In genomic region chr2:171579481-171579880, GRCh38 we compare ENCODE assay signal across 18 cellular contexts.
"Had no signal": no experiment of that assay in that cellular context is flagged by ENCODE, and none has a peak within 500 bp of the region (broad histone marks: within the 10 kb centered on the region; RNA-seq: fewer than 3 reads in every experiment).

No MANE protein-coding gene starts in this region.

- H3K27me3 Mint-ChIP-seq: activated naive CD8-positive, alpha-beta T cell had no signal

- H3K27ac Mint-ChIP-seq: activated naive CD8-positive, alpha-beta T cell; activated T-cell treated with anti-CD3 and anti-CD28 coated beads, Interleukin-2, amount 50 U/mL, for 72 hours; stimulated activated naive CD8-positive, alpha-beta T cell treated with anti-CD3 and anti-CD28 coated beads, Interleukin-15, Interleukin-2, amounts not matched to agents 100 ng/mL and 50 ng/mL, for 24 hours had no signal

- DNase-seq: activated CD4-positive, alpha-beta T cell treated with anti-CD3 and anti-CD28 coated beads for 4 hours; activated CD8-positive, alpha-beta memory T cell treated with anti-CD3 and anti-CD28 coated beads, Interleukin-2, amount 50 U/mL, for 48 hours; activated gamma-delta T cell treated with Interleukin-2 at 50 U/mL for 16 hours; activated T-cell treated with anti-CD3 and anti-CD28 coated beads, Interleukin-2, amount 50 U/mL, for 72 hours; amniotic stem cell; central memory CD4-positive, alpha-beta T cell; colonic mucosa; heart right ventricle; sigmoid colon; spleen; T-helper 2 cell; trophoblast cell had no signal

- H3K4me3 Mint-ChIP-seq: activated naive CD8-positive, alpha-beta T cell; activated T-cell treated with anti-CD3 and anti-CD28 coated beads, Interleukin-2, amount 50 U/mL, for 72 hours; neural crest cell; stimulated activated naive CD8-positive, alpha-beta T cell treated with anti-CD3 and anti-CD28 coated beads, Interleukin-15, Interleukin-2, amounts not matched to agents 100 ng/mL and 50 ng/mL, for 24 hours had no signal

- H3K4me3 ChIP-seq: colonic mucosa, gastroesophageal sphincter, heart right ventricle, sigmoid colon, spleen, suprapubic skin had no signal

- H3K27me3 ChIP-seq: colonic mucosa, gastroesophageal sphincter, heart right ventricle, suprapubic skin had no signal

- H3K36me3 Mint-ChIP-seq: activated naive CD8-positive, alpha-beta T cell had no signal

- H3K9me3 ChIP-seq: colonic mucosa, gastroesophageal sphincter, heart right ventricle, sigmoid colon, spleen, suprapubic skin had no signal

- H3K36me3 ChIP-seq: colonic mucosa, gastroesophageal sphincter, heart right ventricle, sigmoid colon, spleen, suprapubic skin had no signal

- H3K9me3 Mint-ChIP-seq: activated T-cell treated with anti-CD3 and anti-CD28 coated beads, Interleukin-2, amount 50 U/mL, for 72 hours; neural crest cell; stimulated activated naive CD8-positive, alpha-beta T cell treated with anti-CD3 and anti-CD28 coated beads, Interleukin-15, Interleukin-2, amounts not matched to agents 100 ng/mL and 50 ng/mL, for 24 hours had no signal

- ATAC-seq: activated T-cell treated with anti-CD3 and anti-CD28 coated beads, Interleukin-2, amount 50 U/mL, for 72 hours; gastroesophageal sphincter; heart right ventricle; left lobe of liver had no signal
